8 cellular contexts compared by ENCODE assay signal in the genomic region with DNA sequence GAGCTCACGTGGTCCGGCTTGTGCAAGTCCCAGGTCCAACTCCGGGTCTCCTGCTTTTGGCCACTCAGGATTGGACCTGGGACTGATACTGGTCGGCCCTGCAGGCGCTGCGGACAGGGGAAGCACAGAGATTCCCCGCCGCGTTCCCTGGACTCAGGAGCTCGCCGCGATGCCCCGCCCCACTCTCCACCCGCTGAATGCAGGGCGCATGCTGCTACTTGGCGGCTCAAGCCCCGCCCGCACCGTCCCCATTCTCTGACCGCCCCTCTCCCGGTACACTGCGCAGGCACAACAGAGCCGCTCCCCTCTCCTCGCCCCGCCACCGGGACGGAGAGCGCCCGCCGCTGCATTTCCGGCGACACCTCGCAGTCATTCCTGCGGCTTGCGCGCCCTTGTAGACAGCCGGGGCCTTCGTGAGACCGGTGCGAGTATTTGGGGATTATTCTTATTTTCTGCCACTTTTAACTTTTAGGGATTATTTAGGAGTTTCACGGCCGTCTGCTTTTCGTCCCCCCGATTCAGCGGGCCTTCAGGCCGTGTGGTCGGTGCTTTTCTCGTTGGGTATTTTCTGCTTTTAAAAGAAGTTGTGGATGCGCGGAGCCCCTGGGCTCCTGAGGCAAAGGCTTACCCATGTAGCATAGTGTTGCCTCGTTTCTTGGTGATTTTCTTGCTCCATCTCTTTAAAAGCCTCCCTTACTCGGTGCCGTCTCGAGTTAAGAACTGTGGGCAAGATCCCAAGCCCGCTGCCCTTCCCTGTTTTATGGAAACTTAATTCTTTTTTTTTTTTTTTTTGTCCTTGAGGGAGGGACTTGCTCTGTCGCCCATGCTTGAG. TPM values are rescaled to one million over a fixed set of nuclear protein-coding genes. Genes with fewer than 3 reads are reported as not detected.
DNase-seq lines count a peak whose midpoint lies in the region; TF ChIP-seq lines count a peak whose summit lies in the region.

A gene (plus strand): TSS at position 251 of the 832 bp plus-strand sequence. CDS start 1,544 bp downstream, outside the sequence.

- DNase-seq in GF-D8 (lab: John Stamatoyannopoulos, UW): peak; percentile 94
- peak; percentile 93 for DNase-seq in HEK293T (ENCODE audit: extremely low spot score)
- DNase-seq in MV-4-11 (lab: John Stamatoyannopoulos, UW): peak; percentile 92
- DNase-seq in SK-N-MC (ENCODE audit: low read depth, low spot score): no peak
- DNase-seq in activated naive CD4-positive, alpha-beta T cell treated with anti-CD3 and anti-CD28 coated beads, Interleukin-2, amount 50 U/mL, for 16 hours: peak; percentile 83
- DNase-seq in germinal center (ENCODE audit: low spot score): peak; percentile 93
- peak; percentile 74 to 98 (median 94) for DNase-seq in nucleus accumbens (lab: John Stamatoyannopoulos, UW)
- peak; percentile 99 for DNase-seq in suprapubic skin (ENCODE audit: low spot score in 2 of 2)

- no peak for TF ChIP-seq CTCF in suprapubic skin (IDR thresholded peaks at IDR 0.05)

- TF ChIP-seq POLR2A in suprapubic skin (IDR thresholded peaks at IDR 0.05): peak in 1 of 2 donors; percentile 71

- H3K27me3 ChIP-seq in suprapubic skin: no peaks in the 10 kb centered on the region

- H3K27ac ChIP-seq in SK-N-MC (peak within 1 kb of the TSS; percentile 75), suprapubic skin (peak within 1 kb of the TSS; percentile 85)

- H3K9me3 ChIP-seq in SK-N-MC (ENCODE audit: low read depth, low read length) (no peaks in the 10 kb centered on the region), suprapubic skin (no peaks in the 10 kb centered on the region)

- peaks cover 44% of the 10 kb centered on the region for H3K4me1 ChIP-seq in suprapubic skin

- under 1% methylated on average over 54 of the region's 56 CpGs for WGBS in suprapubic skin

- no peak for TF ChIP-seq EP300 in suprapubic skin (IDR thresholded peaks at IDR 0.05)

- H3K9ac ChIP-seq in SK-N-MC (ENCODE audit: insufficient read length): peak within 1 kb of the TSS; percentile 90

- CTCF ChIA-PET in HEK293T (lab: Yijun Ruan, JAX): interaction anchor here (0.6 to 1.2 kb wide), 2 partner anchors 24 to 37 kb away, joined by 3 to 5 read pairs; no protein-coding TSS in a partner anchor

- H3K36me3 ChIP-seq in SK-N-MC (ENCODE audit: insufficient read depth, low read length): no peaks in the 10 kb centered on the region; the same call in 1 of the 2 replicates
- H3K36me3 ChIP-seq in suprapubic skin: peaks cover 27% of the 10 kb centered on the region

- POLR2A ChIA-PET in HEK293T (lab: Yijun Ruan, JAX): interaction anchor here (0.6 to 3.0 kb wide), 24 partner anchors 8 to 343 kb away, joined by 3 to 40 read pairs (median 4); a partner anchor contains a TSS

- H3K4me3 ChIP-seq in SK-N-MC: peak within 1 kb of the TSS; percentile 88
- H3K4me3 ChIP-seq in suprapubic skin: peak within 1 kb of the TSS; percentile 67

TF ChIP-seq in HEK293T, 16 proteins besides CTCF, POLR2A, EP300 and RAD21:
- TF ChIP-seq, protein P1, sequence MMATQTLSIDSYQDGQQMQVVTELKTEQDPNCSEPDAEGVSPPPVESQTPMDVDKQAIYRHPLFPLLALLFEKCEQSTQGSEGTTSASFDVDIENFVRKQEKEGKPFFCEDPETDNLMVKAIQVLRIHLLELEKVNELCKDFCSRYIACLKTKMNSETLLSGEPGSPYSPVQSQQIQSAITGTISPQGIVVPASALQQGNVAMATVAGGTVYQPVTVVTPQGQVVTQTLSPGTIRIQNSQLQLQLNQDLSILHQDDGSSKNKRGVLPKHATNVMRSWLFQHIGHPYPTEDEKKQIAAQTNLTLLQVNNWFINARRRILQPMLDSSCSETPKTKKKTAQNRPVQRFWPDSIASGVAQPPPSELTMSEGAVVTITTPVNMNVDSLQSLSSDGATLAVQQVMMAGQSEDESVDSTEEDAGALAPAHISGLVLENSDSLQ (IDR thresholded peaks at IDR 0.05): no peak
- no peak for TF ChIP-seq FOXK2 (IDR thresholded peaks at IDR 0.05)
- no peak for TF ChIP-seq CTBP1 (IDR thresholded peaks at IDR 0.05; ENCODE audit: borderline replicate concordance)
- no peak for TF ChIP-seq NFRKB (IDR thresholded peaks at IDR 0.05)
- peak; percentile 96; the same call in 1 of the 2 replicates for TF ChIP-seq HDGF (IDR thresholded peaks at IDR 0.05; ENCODE audit: borderline replicate concordance)
- TF ChIP-seq ZNF384 (IDR thresholded peaks at IDR 0.05): peak; percentile 70
- peak; percentile 53; the same call in 1 of the 2 replicates for TF ChIP-seq L3MBTL2 (conservative IDR thresholded peaks at IDR 0.05)
- TF ChIP-seq TARDBP (IDR thresholded peaks at IDR 0.05): no peak
- TF ChIP-seq FOXA1 (IDR thresholded peaks at IDR 0.05): no peak
- TF ChIP-seq LEF1 (IDR thresholded peaks at IDR 0.05; ENCODE audit: borderline replicate concordance): no peak
- TF ChIP-seq ELF4 (IDR thresholded peaks at IDR 0.05): peak; percentile 56; the same call in 1 of the 2 replicates
- TF ChIP-seq SUZ12 (IDR thresholded peaks at IDR 0.05): no peak
- TF ChIP-seq SP1 (IDR thresholded peaks at IDR 0.05): no peak
- no peak for TF ChIP-seq ARNT (IDR thresholded peaks at IDR 0.05)

RNA-seq across cellular contexts. Expression of the gene that starts here (rescaled TPM):
- 10 to 100 TPM; 63.4 to 76.7 (median 73.7) TPM for total RNA-seq in suprapubic skin
